ENCODE assay signal across 16 cellular contexts in genomic region chr5:88734983-88735382, GRCh38.
DNase-seq lines count a peak whose midpoint lies in the region; ATAC-seq and TF ChIP-seq lines count a peak whose summit lies in the region.
"Had no signal": no experiment of that assay in that cellular context is flagged by ENCODE, and none has a peak within 500 bp of the region (broad histone marks: within the 10 kb centered on the region; RNA-seq: fewer than 3 reads in every experiment).

No MANE protein-coding gene starts in this region.

- H3K4me3 ChIP-seq in SU-DHL-6 (ENCODE audit: insufficient read depth, low read length, poor library complexity, severe bottlenecking) (no peak overlapping the region), gastrocnemius medialis (peak overlapping the region in 1 of 4 donors; percentile 7), lower leg skin (ENCODE audit: low read depth, poor library complexity, severe bottlenecking) (no peak overlapping the region)
- H3K4me3 ChIP-seq: breast epithelium, SJSA1 had no signal

- no peaks in the 10 kb centered on the region for H3K36me3 Mint-ChIP-seq in activated naive CD4-positive, alpha-beta T cell treated with anti-CD3 and anti-CD28 coated beads for 36 hours (ENCODE audit: low read depth)

- H3K27ac Mint-ChIP-seq in activated naive CD4-positive, alpha-beta T cell treated with anti-CD3 and anti-CD28 coated beads for 36 hours, result no peak overlapping the region
- H3K27ac Mint-ChIP-seq: activated T-helper 2 cell treated with anti-CD3 and anti-CD28 coated beads, Interferon-gamma antibody, Interleukin-2, Interleukin-4, amounts not matched to agents 10 μg/mL and 5 μg/mL and 100 μg/mL, durations not matched to agents 14 hours and 24 hours and 36 hours had no signal

- no peaks in the 10 kb centered on the region for H3K9me3 Mint-ChIP-seq in activated naive CD4-positive, alpha-beta T cell treated with anti-CD3 and anti-CD28 coated beads for 36 hours
- H3K9me3 Mint-ChIP-seq: activated T-helper 2 cell treated with anti-CD3 and anti-CD28 coated beads, Interferon-gamma antibody, Interleukin-2, Interleukin-4, amounts not matched to agents 10 μg/mL and 5 μg/mL and 100 μg/mL, durations not matched to agents 14 hours and 24 hours and 36 hours had no signal

- TF ChIP-seq CTCF in SU-DHL-6 (IDR thresholded peaks at IDR 0.05; ENCODE audit: insufficient read depth, low read length, poor library complexity, severe bottlenecking), result no peak
- TF ChIP-seq CTCF in gastrocnemius medialis (IDR thresholded peaks at IDR 0.05 in 4 of 5, conservative IDR thresholded peaks at IDR 0.05 in 1 of 5), result no peak
- TF ChIP-seq CTCF in lower leg skin (IDR thresholded peaks at IDR 0.05), result no peak

- H3K9ac ChIP-seq in SU-DHL-6 (ENCODE audit: low read length), result no peak overlapping the region

- H3K27me3 ChIP-seq in SU-DHL-6 (ENCODE audit: low read length) (no peaks in the 10 kb centered on the region), gastrocnemius medialis (no peaks in the 10 kb centered on the region)
- H3K27me3 ChIP-seq: breast epithelium, SJSA1 had no signal

- H3K27me3 Mint-ChIP-seq in activated naive CD4-positive, alpha-beta T cell treated with anti-CD3 and anti-CD28 coated beads for 36 hours (ENCODE audit: low read depth), result peaks cover 10% of the 10 kb centered on the region

- CTCF ChIA-PET in activated naive CD4-positive, alpha-beta T cell treated with anti-CD3 and anti-CD28 coated beads for 36 hours (lab: Charles Lee), result interaction anchor here (0.5 to 0.7 kb wide), 3 partner anchors 350 to 1531 kb away, joined by 3 read pairs; no protein-coding TSS in a partner anchor

- ATAC-seq in GM19035 (IDR thresholded peaks at IDR 0.05; ENCODE audit: unreplicated experiment) (peak; percentile 18), HG02870 (IDR thresholded peaks at IDR 0.05; ENCODE audit: unreplicated experiment) (peak; percentile 19), gastrocnemius medialis (no peak)

- no peaks in the 10 kb centered on the region for H4K20me1 ChIP-seq in SU-DHL-6 (ENCODE audit: low read depth, low read length)

- TF ChIP-seq POLR2A in gastrocnemius medialis (IDR thresholded peaks at IDR 0.05) (no peak), lower leg skin (IDR thresholded peaks at IDR 0.05) (no peak)

- no peaks in the 10 kb centered on the region for H3K79me2 ChIP-seq in SU-DHL-6 (ENCODE audit: insufficient read depth, low read length)

- no peaks in the 10 kb centered on the region for H3K9me2 ChIP-seq in SU-DHL-6 (replicated peaks; ENCODE audit: insufficient read depth, low read length)

- peaks cover 6% of the 10 kb centered on the region; the same call in 1 of the 2 replicates for H3F3A ChIP-seq in SU-DHL-6 (ENCODE audit: insufficient read depth)

- intact Hi-C loops in gastrocnemius medialis (cut with DNase I; ENCODE audit: low total_unique reads) (loop anchor here (5.0 to 10.0 kb wide), 2 partner anchors 212 to 720 kb away; no protein-coding TSS in a partner anchor), lower leg skin (cut with DNase I; ENCODE audit: low total_unique reads) (no loop called here)
- intact Hi-C loops in activated naive CD4-positive, alpha-beta T cell treated with anti-CD3 and anti-CD28 coated beads for 36 hours (cut with micrococcal nuclease), result loop anchor here (5.0 kb wide), 2 partner anchors 97 to 147 kb away; partner anchors contain the start of gene MEF2C

- no peaks in the 10 kb centered on the region for H3K9me3 ChIP-seq in SU-DHL-6 (ENCODE audit: insufficient read depth, low read length)
- no peaks in the 10 kb centered on the region for H3K9me3 ChIP-seq in gastrocnemius medialis
- H3K9me3 ChIP-seq: breast epithelium, SJSA1 had no signal

- peaks cover 45 to 60% of the 10 kb centered on the region in 2 donors for H3K4me1 ChIP-seq in gastrocnemius medialis
- H3K4me1 ChIP-seq: breast epithelium had no signal

- no peak overlapping the region for H2AFZ ChIP-seq in SU-DHL-6 (ENCODE audit: low read depth, low read length, severe bottlenecking)

- peaks cover 4% of the 10 kb centered on the region for H3K4me1 Mint-ChIP-seq in activated naive CD4-positive, alpha-beta T cell treated with anti-CD3 and anti-CD28 coated beads for 36 hours (ENCODE audit: low read depth)

- H3K4me3 Mint-ChIP-seq in activated naive CD4-positive, alpha-beta T cell treated with anti-CD3 and anti-CD28 coated beads for 36 hours, result no peak overlapping the region

- H3K27ac ChIP-seq in SU-DHL-6 (ENCODE audit: low read depth, low read length), result peak overlapping the region; percentile 70; the same call in 1 of the 2 replicates
- peak overlapping the region; percentile 62 to 76 (median 69) for H3K27ac ChIP-seq in gastrocnemius medialis
- H3K27ac ChIP-seq: epithelial cell of prostate, SJSA1 had no signal

- peak overlapping the region; percentile 56 for H3K4me2 ChIP-seq in SU-DHL-6 (ENCODE audit: low read depth, low read length, poor library complexity, severe bottlenecking)

- DNase-seq in gastrocnemius medialis (no peak), NCI-H1417 (lab: John Stamatoyannopoulos, UW) (no peak), lower leg skin (ENCODE audit: low spot score in 2 of 2) (no peak), SW 1271 (lab: John Stamatoyannopoulos, UW) (no peak)
- DNase-seq in activated naive CD4-positive, alpha-beta T cell treated with anti-CD3 and anti-CD28 coated beads for 36 hours, result no peak
- DNase-seq: activated CD4-positive, alpha-beta T cell treated with anti-CD3 and anti-CD28 coated beads for 4 hours; NCI-H510A treated with DMSO at 0.1 percent for 48 hours; stimulated activated CD4-positive, alpha-beta T cell treated with anti-CD3 and anti-CD28 coated beads, Interleukin-4, amount 100 ng/mL, for 4 hours; substantia nigra had no signal

- in situ Hi-C loops in gastrocnemius medialis (cut with MboI; ENCODE audit: low sequenced_read_pairs in 4 of 4), result loop anchor here (10.0 to 25.0 kb wide), 6 partner anchors 150 to 1530 kb away; partner anchors contain the start of gene MEF2C (in 3 of the 4)

- WGBS in lower leg skin, 2 donors, result 85 to 89% methylated on average over 7 of the region's 7 CpGs

- H3K36me3 ChIP-seq in SU-DHL-6 (ENCODE audit: low read length) (no peaks in the 10 kb centered on the region), gastrocnemius medialis (peaks cover 0 to 24% of the 10 kb centered on the region in 2 donors)
- H3K36me3 ChIP-seq: breast epithelium had no signal

Comparison
In these comparisons a context has a peak if more than half of its experiments do, and no peak if none do; other contexts are left out.
1. ATAC-seq: peak in GM19035 (single experiment) and HG02870 (single experiment); none in gastrocnemius medialis (0 of 2).